24 cellular contexts compared by ENCODE assay signal in the genomic region with DNA sequence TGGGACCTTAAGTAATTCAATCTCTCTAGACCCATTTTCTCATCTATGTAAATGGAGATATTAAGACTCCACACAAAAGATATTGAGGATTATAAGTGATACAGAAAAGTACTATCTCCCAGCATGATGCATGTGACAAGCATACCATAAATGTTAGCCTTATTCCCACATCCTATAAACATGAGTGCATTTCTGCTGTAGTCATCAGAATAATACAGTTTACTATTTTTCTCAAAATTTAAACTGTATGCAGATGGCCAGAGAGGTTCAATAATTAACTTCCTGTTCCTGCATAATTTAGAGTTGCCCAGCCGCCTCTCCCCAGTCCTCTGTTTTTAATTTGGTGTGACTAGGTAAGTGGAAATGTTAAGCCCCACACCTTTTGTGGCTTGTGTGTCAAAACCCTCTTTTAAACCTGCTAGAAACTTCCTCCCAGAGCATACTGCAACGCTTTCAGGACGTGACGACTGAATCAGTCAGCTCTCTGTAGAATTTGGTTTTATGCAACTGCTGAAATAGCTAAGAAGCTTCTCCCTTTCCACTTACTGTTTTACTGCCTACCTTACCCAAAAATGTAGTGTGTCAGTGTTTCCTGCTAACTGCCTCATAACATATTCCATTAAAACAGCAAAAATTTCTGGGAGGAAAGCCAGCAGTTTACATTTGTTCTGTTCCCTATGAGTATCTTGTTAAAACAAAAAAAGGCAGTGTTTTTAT.
A peak's percentile ranks its signal among the peaks of the same experiment; 100 is the strongest.
DNase-seq lines count a peak whose midpoint lies in the region; ATAC-seq, FAIRE-seq and TF ChIP-seq lines count a peak whose summit lies in the region.
"Had no signal": no experiment of that assay in that cellular context is flagged by ENCODE, and none has a peak within 500 bp of the region (broad histone marks: within the 10 kb centered on the region; RNA-seq: fewer than 3 reads in every experiment).

No MANE protein-coding gene starts in this region.

- FAIRE-seq in A549 (lab: Jason Lieb, UNC) (no peak), endometrium (lab: Jason Lieb, UNC) (peak; percentile 97)
- FAIRE-seq: TTC549 had no signal

- H3K79me1 ChIP-seq in IMR-90 (ENCODE audit: low read depth in 1 of 2, low read length in 2 of 2) = no peaks in the 10 kb centered on the region

- H3K4me1 Mint-ChIP-seq in activated T-cell treated with anti-CD3 and anti-CD28 coated beads, Interleukin-2, amount 50 U/mL, for 24 hours (ENCODE audit: low read depth) = no peaks in the 10 kb centered on the region
- H3K4me1 Mint-ChIP-seq: activated naive CD4-positive, alpha-beta T cell treated with anti-CD3 and anti-CD28 coated beads, Interleukin-2, amount 10 ng/mL, durations not matched to agents 7 days and 5 days had no signal

- TF ChIP-seq CTCF in A549 (IDR thresholded peaks at IDR 0.05) = no peak
- no peak for TF ChIP-seq CTCF in IMR-90 (conservative IDR thresholded peaks at IDR 0.05; ENCODE audit: low read depth, low read length)

- H2AK5ac ChIP-seq in IMR-90 (ENCODE audit: low read depth, low read length) = no peak overlapping the region

- H4K20me1 ChIP-seq in IMR-90 (ENCODE audit: insufficient read depth, low read length) = no peaks in the 10 kb centered on the region

- H3K4me2 ChIP-seq in A549 (no peak overlapping the region), IMR-90 (ENCODE audit: low read depth, low read length) (no peak overlapping the region)

- no peak overlapping the region for H2BK120ac ChIP-seq in IMR-90 (ENCODE audit: low read depth, low read length)

- H3K4me1 ChIP-seq in A549 (no peaks in the 10 kb centered on the region), IMR-90 (ENCODE audit: control insufficient read depth, insufficient read depth, low read length) (no peaks in the 10 kb centered on the region)
- H3K4me1 ChIP-seq: heart left ventricle had no signal

- no peak overlapping the region for H3K4ac ChIP-seq in IMR-90 (ENCODE audit: low read depth, low read length)

- H3K56ac ChIP-seq in IMR-90 (ENCODE audit: extremely low read depth, insufficient read depth, low read length) = no peak overlapping the region

- H4K5ac ChIP-seq in IMR-90 (ENCODE audit: low read depth, low read length) = no peak overlapping the region

- WGBS in A549 (ENCODE audit: missing lambda C conversion rate) = 7% methylated on average over 4 of the region's 4 CpGs
- WGBS in IMR-90 (ENCODE audit: extremely low coverage in 2 of 2, insufficient read length in 1 of 2), 2 experiments = no CpG with 5 or more reads among the region's 4 CpGs

- POLR2A ChIA-PET in A549 (lab: Yijun Ruan, JAX) = no interaction called here
- POLR2A ChIA-PET in IMR-90 (lab: Charles Lee; ENCODE audit: unreplicated experiment) = no interaction called here

- no peak overlapping the region for H2AFZ ChIP-seq in IMR-90 (replicated peaks; ENCODE audit: low read length, poor library complexity)

- no peak overlapping the region for H2BK5ac ChIP-seq in IMR-90 (ENCODE audit: low read depth, low read length, poor library complexity, severe bottlenecking)

- CTCF ChIA-PET in A549 (lab: Yijun Ruan, JAX) (no interaction called here), IMR-90 (lab: Yijun Ruan, JAX) (no interaction called here)

- H3K27ac Mint-ChIP-seq in activated T-cell treated with anti-CD3 and anti-CD28 coated beads, Interleukin-2, amount 50 U/mL, for 24 hours = no peak overlapping the region
- H3K27ac Mint-ChIP-seq: activated naive CD4-positive, alpha-beta T cell treated with anti-CD3 and anti-CD28 coated beads, Interleukin-2, amount 10 ng/mL, durations not matched to agents 7 days and 5 days had no signal

- H3K27ac ChIP-seq in A549 (no peak overlapping the region), IMR-90 (ENCODE audit: insufficient read depth, low read length) (no peak overlapping the region)
- H3K27ac ChIP-seq: epithelial cell of prostate, heart left ventricle, RWPE1 had no signal

- H4K91ac ChIP-seq in IMR-90 (ENCODE audit: insufficient read depth, low read depth, low read length) = no peak overlapping the region

- TF ChIP-seq EP300 in A549 (IDR thresholded peaks at IDR 0.05) = no peak

- no peak overlapping the region for H2AK9ac ChIP-seq in IMR-90 (replicated peaks; ENCODE audit: low read depth, low read length, poor library complexity)

- TF ChIP-seq POLR2A in A549 (IDR thresholded peaks at IDR 0.05; ENCODE audit: low read length) (no peak), IMR-90 (IDR thresholded peaks at IDR 0.05; ENCODE audit: low read depth, low read length) (no peak)

- H3K14ac ChIP-seq in IMR-90 (replicated peaks; ENCODE audit: low read depth, low read length) = no peak overlapping the region

- no peaks in the 10 kb centered on the region for H3K27me3 ChIP-seq in IMR-90 (ENCODE audit: control insufficient read depth, insufficient read depth, low read length)
- H3K27me3 ChIP-seq: heart left ventricle had no signal

- no peak for DNase-seq in A549 (ENCODE audit: low read depth in 1 of 2, low spot score in 1 of 2)
- DNase-seq in IMR-90 = no peak
- DNase-seq in middle frontal gyrus (ENCODE audit: extremely low spot score, low spot score) = peak; percentile 16
- DNase-seq in stimulated activated CD4-positive, alpha-beta T cell treated with anti-CD3 and anti-CD28 coated beads, Interleukin-1b, Interleukin-23, amount 100 ng/mL, for 48 hours = no peak
- no peak for DNase-seq in stimulated activated CD4-positive, alpha-beta T cell treated with anti-CD3 and anti-CD28 coated beads, Interleukin-12 subunit alpha, Interleukin-12 subunit beta, amount 100 ng/mL, for 4 hours
- DNase-seq in activated T-cell treated with anti-CD3 and anti-CD28 coated beads, Interleukin-2, amount 50 U/mL, for 24 hours = no peak
- DNase-seq: activated CD4-positive, alpha-beta T cell treated with anti-CD3 and anti-CD28 coated beads, Interleukin-2, amount 50 U/mL, for 48 hours; activated naive CD4-positive, alpha-beta T cell treated with anti-CD3 and anti-CD28 coated beads, Interleukin-2, amount 10 ng/mL, durations not matched to agents 7 days and 5 days; amniotic stem cell; heart left ventricle; mammary epithelial cell; MM.1S; NCI-H1417; NCI-H82; occipital lobe; stimulated activated CD4-positive, alpha-beta T cell treated with anti-CD3 and anti-CD28 coated beads, Interleukin-2, amount 100 ng/mL, for 24 hours; T-helper 1 cell; trophoblast cell had no signal

- in situ Hi-C loops in IMR-90 (cut with MboI; ENCODE audit: low sequenced_read_pairs) = no loop called here

- H3K23ac ChIP-seq in IMR-90 (ENCODE audit: low read depth, low read length) = no peak overlapping the region

- no TSS peak for BruUV-seq in IMR-90 (replicated peaks; lab: Mats Ljungman, UMichigan)

- H3K9me3 ChIP-seq in A549 (no peaks in the 10 kb centered on the region), IMR-90 (ENCODE audit: control insufficient read depth, insufficient read depth, low read length) (no peaks in the 10 kb centered on the region)
- H3K9me3 ChIP-seq: heart left ventricle had no signal

- H3K4me3 ChIP-seq in A549 (no peak overlapping the region), IMR-90 (ENCODE audit: insufficient read depth, low read depth, low read length) (no peak overlapping the region)
- H3K4me3 ChIP-seq: heart left ventricle had no signal

- dilution Hi-C loops in IMR-90 (cut with HindIII; ENCODE audit: low sequenced_read_pairs, unreplicated experiment) = no loop called here

- H3K4me3 Mint-ChIP-seq in activated T-cell treated with anti-CD3 and anti-CD28 coated beads, Interleukin-2, amount 50 U/mL, for 24 hours = no peak overlapping the region
- H3K4me3 Mint-ChIP-seq: activated naive CD4-positive, alpha-beta T cell treated with anti-CD3 and anti-CD28 coated beads, Interleukin-2, amount 10 ng/mL, durations not matched to agents 7 days and 5 days had no signal

- H2BK15ac ChIP-seq in IMR-90 (ENCODE audit: low read depth, low read length) = no peak overlapping the region

- no peak overlapping the region for H4K8ac ChIP-seq in IMR-90 (ENCODE audit: low read depth in 2 of 2, low read length in 2 of 2)

- intact Hi-C loops in IMR-90 (cut with micrococcal nuclease) = no loop called here

- H3K18ac ChIP-seq in IMR-90 (ENCODE audit: low read depth, low read length) = no peak overlapping the region

- no peaks in the 10 kb centered on the region for H3K27me3 Mint-ChIP-seq in activated T-cell treated with anti-CD3 and anti-CD28 coated beads, Interleukin-2, amount 50 U/mL, for 24 hours
- H3K27me3 Mint-ChIP-seq: activated naive CD4-positive, alpha-beta T cell treated with anti-CD3 and anti-CD28 coated beads, Interleukin-2, amount 10 ng/mL, durations not matched to agents 7 days and 5 days had no signal

- no peaks in the 10 kb centered on the region for H3K9me1 ChIP-seq in IMR-90 (ENCODE audit: insufficient read depth, low read length)

- TF ChIP-seq RAD21 in A549 (conservative IDR thresholded peaks at IDR 0.05 in 1 of 2, IDR thresholded peaks at IDR 0.05 in 1 of 2) (no peak), IMR-90 (IDR thresholded peaks at IDR 0.05; ENCODE audit: low read length) (no peak)

- H2BK20ac ChIP-seq in IMR-90 (ENCODE audit: low read depth, low read length) = no peak overlapping the region

- ATAC-seq in A549 (no peak), IMR-90 (ENCODE audit: low read depth) (no peak), GM18861 (IDR thresholded peaks at IDR 0.05; ENCODE audit: unreplicated experiment) (no peak)
- ATAC-seq: activated CD4-positive, CD25-positive, alpha-beta regulatory T cell treated with anti-CD3 and anti-CD28 coated beads, Interleukin-2, amount 50 U/mL, for 24 hours; heart left ventricle had no signal

- no peaks in the 10 kb centered on the region for H3K36me3 ChIP-seq in IMR-90 (ENCODE audit: control insufficient read depth, insufficient read depth, low read length)
- H3K36me3 ChIP-seq: heart left ventricle had no signal

- H3K9ac ChIP-seq in IMR-90 (ENCODE audit: low read depth, low read length) = no peak overlapping the region

- no peaks in the 10 kb centered on the region for H3K36me3 Mint-ChIP-seq in activated T-cell treated with anti-CD3 and anti-CD28 coated beads, Interleukin-2, amount 50 U/mL, for 24 hours (ENCODE audit: low read depth)
- H3K36me3 Mint-ChIP-seq: activated naive CD4-positive, alpha-beta T cell treated with anti-CD3 and anti-CD28 coated beads, Interleukin-2, amount 10 ng/mL, durations not matched to agents 7 days and 5 days had no signal

- peaks cover 4% of the 10 kb centered on the region for H3K9me3 Mint-ChIP-seq in activated T-cell treated with anti-CD3 and anti-CD28 coated beads, Interleukin-2, amount 50 U/mL, for 24 hours

TF ChIP-seq in A549, 52 proteins besides CTCF, POLR2A, EP300 and RAD21:
- TF ChIP-seq CHD4 (IDR thresholded peaks at IDR 0.05; ENCODE audit: borderline replicate concordance) (no peak), MAFK (IDR thresholded peaks at IDR 0.05; ENCODE audit: partially characterized antibody) (peak; percentile 25)

TF ChIP-seq in IMR-90, 13 proteins besides CTCF, POLR2A, EP300 and RAD21:
- no peak for TF ChIP-seq SMC3 (IDR thresholded peaks at IDR 0.05; ENCODE audit: low read depth, low read length)
- 0 out of 2 replicates have a peak, but pooled peaks have one; percentile 24 for TF ChIP-seq MAFK (IDR thresholded peaks at IDR 0.05; ENCODE audit: low read depth, low read length)
